12 cellular contexts compared by ENCODE assay signal in genomic region chr3:169509780-169510179, GRCh38.
DNase-seq lines count a peak whose midpoint lies in the region; ATAC-seq and TF ChIP-seq lines count a peak whose summit lies in the region.
"Had no signal": no experiment of that assay in that cellular context is flagged by ENCODE, and none has a peak within 500 bp of the region (broad histone marks: within the 10 kb centered on the region; RNA-seq: fewer than 3 reads in every experiment).

No MANE protein-coding gene starts in this region.

- H2BK5ac ChIP-seq in mesendoderm (ENCODE audit: low read length), result peak overlapping the region; percentile 22

- no peak overlapping the region for H2BK15ac ChIP-seq in mesendoderm (replicated peaks; ENCODE audit: low read depth)

- H3K56ac ChIP-seq in mesendoderm (ENCODE audit: low read length), result peak overlapping the region; percentile 49

- ATAC-seq in GM18867 (IDR thresholded peaks at IDR 0.05; ENCODE audit: unreplicated experiment) (peak; percentile 1), GM21717 (IDR thresholded peaks at IDR 0.05; ENCODE audit: unreplicated experiment) (peak; percentile 17), HG03460 (IDR thresholded peaks at IDR 0.05; ENCODE audit: unreplicated experiment) (peak; percentile 8), GM21786 (IDR thresholded peaks at IDR 0.05; ENCODE audit: unreplicated experiment) (no peak)

- no peak overlapping the region for H4K8ac ChIP-seq in mesendoderm (ENCODE audit: low read depth, low read length)

- H3K36me3 ChIP-seq in mesendoderm (ENCODE audit: control insufficient read depth, insufficient read depth, low read length), result no peaks in the 10 kb centered on the region
- H3K36me3 ChIP-seq: neutrophil had no signal

- H3K4me3 Mint-ChIP-seq in glutamatergic neuron (ENCODE audit: unreplicated experiment), result no peak overlapping the region
- H3K4me3 Mint-ChIP-seq: activated CD4-positive, alpha-beta memory T cell treated with anti-CD3 and anti-CD28 coated beads for 36 hours; activated naive CD4-positive, alpha-beta T cell treated with anti-CD3 and anti-CD28 coated beads, Interleukin-2, amount 50 U/mL, for 24 hours had no signal

- no peak overlapping the region for H3K27ac Mint-ChIP-seq in glutamatergic neuron (ENCODE audit: unreplicated experiment)
- H3K27ac Mint-ChIP-seq: activated CD4-positive, alpha-beta memory T cell treated with anti-CD3 and anti-CD28 coated beads for 36 hours; activated naive CD4-positive, alpha-beta T cell treated with anti-CD3 and anti-CD28 coated beads, Interleukin-2, amount 50 U/mL, for 24 hours had no signal

- DNase-seq in mesendoderm, result peak; percentile 30
- DNase-seq in GOT3 (lab: John Stamatoyannopoulos, UW), result no peak
- no peak for DNase-seq in glutamatergic neuron
- DNase-seq: activated CD4-positive, alpha-beta memory T cell treated with anti-CD3 and anti-CD28 coated beads for 36 hours; IMR-90; NCI-H146 had no signal

- no peaks in the 10 kb centered on the region for H3K36me3 Mint-ChIP-seq in glutamatergic neuron (ENCODE audit: unreplicated experiment)
- H3K36me3 Mint-ChIP-seq: activated CD4-positive, alpha-beta memory T cell treated with anti-CD3 and anti-CD28 coated beads for 36 hours; activated naive CD4-positive, alpha-beta T cell treated with anti-CD3 and anti-CD28 coated beads, Interleukin-2, amount 50 U/mL, for 24 hours had no signal

- no peak overlapping the region for H2AK5ac ChIP-seq in mesendoderm (ENCODE audit: low read length)

- no peak overlapping the region for H3K18ac ChIP-seq in mesendoderm (ENCODE audit: low read length)

- WGBS in mesendoderm (ENCODE audit: extremely low coverage, insufficient coverage, low lambda C conversion rate), result no CpG with 5 or more reads among the region's 10 CpGs

- H3K23ac ChIP-seq in mesendoderm (ENCODE audit: low read length), result no peak overlapping the region

- no peak overlapping the region for H3K4me2 ChIP-seq in mesendoderm (ENCODE audit: low read length)

- no peak for TF ChIP-seq CTCF in glutamatergic neuron (IDR thresholded peaks at IDR 0.05; ENCODE audit: partially characterized antibody, unreplicated experiment)

- H3K9ac ChIP-seq in mesendoderm (ENCODE audit: low read length), result no peak overlapping the region

- no peaks in the 10 kb centered on the region for H3K27me3 Mint-ChIP-seq in glutamatergic neuron (ENCODE audit: unreplicated experiment)
- H3K27me3 Mint-ChIP-seq: activated CD4-positive, alpha-beta memory T cell treated with anti-CD3 and anti-CD28 coated beads for 36 hours; activated naive CD4-positive, alpha-beta T cell treated with anti-CD3 and anti-CD28 coated beads, Interleukin-2, amount 50 U/mL, for 24 hours had no signal

- H3K4me3 ChIP-seq in mesendoderm (ENCODE audit: low read length), result no peak overlapping the region

- no peaks in the 10 kb centered on the region for H3K9me3 Mint-ChIP-seq in glutamatergic neuron (ENCODE audit: unreplicated experiment)
- H3K9me3 Mint-ChIP-seq: activated CD4-positive, alpha-beta memory T cell treated with anti-CD3 and anti-CD28 coated beads for 36 hours; activated naive CD4-positive, alpha-beta T cell treated with anti-CD3 and anti-CD28 coated beads, Interleukin-2, amount 50 U/mL, for 24 hours had no signal

- no peaks in the 10 kb centered on the region for H3K79me2 ChIP-seq in mesendoderm (ENCODE audit: control insufficient read depth, insufficient read depth, low read length)

- H3K4me1 Mint-ChIP-seq in glutamatergic neuron (ENCODE audit: low read depth, unreplicated experiment), result peaks cover 9% of the 10 kb centered on the region

- H3K4ac ChIP-seq in mesendoderm (ENCODE audit: low read depth, low read length), result no peak overlapping the region

- peak overlapping the region; percentile 42 for H3K27ac ChIP-seq in mesendoderm (ENCODE audit: low read depth, low read length)
- H3K27ac ChIP-seq: neutrophil had no signal

- H3K27me3 ChIP-seq in mesendoderm (ENCODE audit: insufficient read depth, low read length, poor library complexity), result no peaks in the 10 kb centered on the region
- H3K27me3 ChIP-seq: neutrophil had no signal

- H2BK120ac ChIP-seq in mesendoderm (ENCODE audit: low read depth, low read length), result no peak overlapping the region

- no peaks in the 10 kb centered on the region for H3K79me1 ChIP-seq in mesendoderm (ENCODE audit: low read length)

- H4K5ac ChIP-seq in mesendoderm (ENCODE audit: low read length), result no peak overlapping the region

- peaks cover 7% of the 10 kb centered on the region for H3K4me1 ChIP-seq in mesendoderm (ENCODE audit: control insufficient read depth, low read depth, low read length)
